Comparison of ENCODE assay signal across 9 cellular contexts in the genomic region with DNA sequence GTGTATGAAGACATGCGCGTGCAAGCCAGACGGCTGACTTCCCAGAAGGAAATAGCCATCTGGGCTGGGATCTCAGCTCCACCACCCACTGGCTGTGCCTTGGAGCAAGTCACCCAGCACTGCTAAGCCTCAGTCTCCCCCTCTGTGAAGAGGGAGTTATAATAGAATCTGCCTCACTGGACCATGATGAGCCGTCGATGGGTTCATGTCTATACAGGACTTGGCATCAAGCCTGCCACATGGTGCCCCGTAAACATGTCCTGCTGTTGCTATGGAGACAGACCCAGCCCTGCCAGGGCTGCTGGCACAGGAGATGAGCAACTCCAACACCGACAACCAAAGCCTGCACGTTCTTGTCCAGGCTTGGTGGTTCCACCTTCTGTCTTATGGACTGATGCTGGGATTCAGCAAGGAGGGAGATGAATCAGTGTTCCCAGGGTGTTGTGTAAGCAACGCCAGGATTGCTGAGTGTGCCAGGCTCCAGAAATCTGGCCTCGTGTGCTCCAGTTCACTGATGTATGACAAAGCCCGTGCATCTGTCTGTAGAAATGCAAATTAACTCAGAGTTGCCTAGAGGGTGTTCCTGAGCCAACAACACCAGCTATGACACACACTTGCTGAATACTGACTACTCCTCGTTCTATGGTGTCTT. TPM values are rescaled to one million over a fixed set of nuclear protein-coding genes. Genes with fewer than 3 reads are reported as not detected.
DNase-seq lines count a peak whose midpoint lies in the region; ATAC-seq, FAIRE-seq and TF ChIP-seq lines count a peak whose summit lies in the region.
"Had no signal": no experiment of that assay in that cellular context is flagged by ENCODE, and none has a peak within 500 bp of the region (broad histone marks: within the 10 kb centered on the region; RNA-seq: fewer than 3 reads in every experiment).

No MANE protein-coding gene starts in this region.

- TF ChIP-seq CTCF in fibroblast of the aortic adventitia (IDR thresholded peaks at IDR 0.05; ENCODE audit: insufficient read depth, low read length) (no peak), D721Med (IDR thresholded peaks at IDR 0.05; ENCODE audit: insufficient read depth, missing control alignments) (no peak)

- H3K4me3 ChIP-seq in fibroblast of the aortic adventitia (ENCODE audit: low read depth, low read length): no peak overlapping the region

- FAIRE-seq in GM19239 (lab: Jason Lieb, UNC) (peak; percentile 90), D721Med (lab: Jason Lieb, UNC) (no peak)

- ATAC-seq in HG03103 (IDR thresholded peaks at IDR 0.05; ENCODE audit: low read depth, unreplicated experiment): peak; percentile 86

- DNase-seq in DMS79 treated with DMSO at 0.1 percent for 48 hours (lab: John Stamatoyannopoulos, UW) (peak; percentile 71), GM19239 (ENCODE audit: insufficient read length, low spot score) (peak; percentile 65), NCI-H748 treated with DMSO at 0.1 percent for 48 hours (lab: John Stamatoyannopoulos, UW) (peak; percentile 8), fibroblast of the aortic adventitia (ENCODE audit: low read depth) (peak; percentile 22), HUDEP-2 (lab: John Stamatoyannopoulos, UW; ENCODE audit: unreplicated experiment in 76 of 76) (no peak), D721Med (ENCODE audit: insufficient read length, low spot score) (no peak), ecto neural progenitor cell (ENCODE audit: low spot score) (no peak)

RNA-seq across cellular contexts. Expression of a gene that starts 5.6 kb away (rescaled TPM):
- not detected in 2 replicates for total RNA-seq in fibroblast of the aortic adventitia (ENCODE audit: low replicate concordance)
- total RNA-seq: temporal lobe had no signal

RNA-seq across cellular contexts. Expression of a gene that starts 15.2 kb away (rescaled TPM):
- total RNA-seq in fibroblast of the aortic adventitia (ENCODE audit: low replicate concordance): not detected in 2 replicates

RNA-seq across cellular contexts. Expression of a gene that starts 39.9 kb away (rescaled TPM):
- total RNA-seq in fibroblast of the aortic adventitia (ENCODE audit: low replicate concordance): 117 and 161 TPM in 2 replicates

RNA-seq across cellular contexts. Expression of a gene that starts 46.2 kb away (rescaled TPM):
- total RNA-seq in fibroblast of the aortic adventitia (ENCODE audit: low replicate concordance): not detected in 2 replicates
- total RNA-seq: temporal lobe had no signal

Comparison
In these comparisons a context has a peak if more than half of its experiments do, and no peak if none do; other contexts are left out.
1. DNase-seq: peak in DMS79 treated with DMSO at 0.1 percent for 48 hours (single experiment), GM19239 (single experiment), NCI-H748 treated with DMSO at 0.1 percent for 48 hours (single experiment) and fibroblast of the aortic adventitia (single experiment); none in HUDEP-2 (0 of 76), D721Med (single experiment) and ecto neural progenitor cell (single experiment).